29 cellular contexts compared by ENCODE assay signal in genomic region chr12:119068129-119068856, GRCh38.
DNase-seq lines count a peak whose midpoint lies in the region; TF ChIP-seq lines count a peak whose summit lies in the region.
"Had no signal": no experiment of that assay in that cellular context is flagged by ENCODE, and none has a peak within 500 bp of the region (broad histone marks: within the 10 kb centered on the region; RNA-seq: fewer than 3 reads in every experiment).

No MANE protein-coding gene starts in this region.

- peak overlapping the region; percentile 40 for H3K27ac ChIP-seq in WERI-Rb-1
- H3K27ac ChIP-seq: breast epithelium, coronary artery, GM23248, neural progenitor cell, SJSA1, upper lobe of right lung had no signal

- H3K36me3 ChIP-seq in WERI-Rb-1 = no peaks in the 10 kb centered on the region; the same call in 1 of the 2 replicates
- H3K36me3 ChIP-seq: breast epithelium, neural progenitor cell, SJSA1, upper lobe of right lung had no signal

- H3K27me3 ChIP-seq in WERI-Rb-1 (ENCODE audit: insufficient read depth, low read depth, severe bottlenecking) = no peaks in the 10 kb centered on the region
- H3K27me3 ChIP-seq: neural progenitor cell, SJSA1, upper lobe of right lung had no signal

- no peak for TF ChIP-seq CTCF in WERI-Rb-1 (IDR thresholded peaks at IDR 0.05; ENCODE audit: low read depth, low read length)

- no peak overlapping the region for H3K4me3 ChIP-seq in WERI-Rb-1 (ENCODE audit: low read depth, low read length)
- H3K4me3 ChIP-seq: breast epithelium, coronary artery, GM23248, neural progenitor cell, SJSA1, upper lobe of right lung had no signal

- H3K9me3 ChIP-seq in WERI-Rb-1 (ENCODE audit: severe bottlenecking) = no peaks in the 10 kb centered on the region
- H3K9me3 ChIP-seq: breast epithelium, SJSA1, upper lobe of right lung had no signal

- DNase-seq in NCI-H345 (lab: John Stamatoyannopoulos, UW) = peak; percentile 31
- no peak for DNase-seq in NCI-H345 treated with DMSO at 0.1 percent for 48 hours (lab: John Stamatoyannopoulos, UW; ENCODE audit: unreplicated experiment)
- DNase-seq in NCI-H187 (lab: John Stamatoyannopoulos, UW) = peak; percentile 32 to 59
- DNase-seq in WERI-Rb-1 = no peak
- peak; percentile 4 for DNase-seq in left kidney (ENCODE audit: low read depth, low spot score)
- no peak for DNase-seq in dedifferentiated amniotic fluid mesenchymal stem cell (ENCODE audit: extremely low spot score)
- DNase-seq in mesenteric fat pad (ENCODE audit: low spot score) = no peak
- no peak for DNase-seq in amniotic stem cell (lab: John Stamatoyannopoulos, UW)
- DNase-seq: activated CD4-positive, alpha-beta memory T cell treated with anti-CD3 and anti-CD28 coated beads for 36 hours; activated CD8-positive, alpha-beta memory T cell treated with anti-CD3 and anti-CD28 coated beads, Interleukin-2, amount 50 U/mL, for 48 hours; activated naive CD4-positive, alpha-beta T cell treated with anti-CD3 and anti-CD28 coated beads, Interleukin-2, amount 50 U/mL, for 16 hours; amygdala; CD4-positive, CD25-positive, alpha-beta regulatory T cell; effector memory CD8-positive, alpha-beta T cell; EL; foreskin fibroblast; GM23248; Kasumi-1; MV-4-11; NCI-H1694 treated with DMSO at 0.1 percent for 48 hours; NCI-H446 treated with DMSO at 0.1 percent for 48 hours; stimulated activated CD4-positive, alpha-beta T cell treated with anti-CD3 and anti-CD28 coated beads, Interleukin-4, amount 100 ng/mL, for 4 hours; substantia nigra; T-helper 1 cell; upper lobe of right lung had no signal

Comparison
In these comparisons a context has a peak if more than half of its experiments do, and no peak if none do; other contexts are left out.
1. DNase-seq: peak in NCI-H345 (single experiment), NCI-H187 (2 of 2) and left kidney (single experiment); none in NCI-H345 treated with DMSO at 0.1 percent for 48 hours (single experiment), WERI-Rb-1 (single experiment), dedifferentiated amniotic fluid mesenchymal stem cell (single experiment), mesenteric fat pad (single experiment) and amniotic stem cell (single experiment).